16 cellular contexts compared by ENCODE assay signal in the genomic region with DNA sequence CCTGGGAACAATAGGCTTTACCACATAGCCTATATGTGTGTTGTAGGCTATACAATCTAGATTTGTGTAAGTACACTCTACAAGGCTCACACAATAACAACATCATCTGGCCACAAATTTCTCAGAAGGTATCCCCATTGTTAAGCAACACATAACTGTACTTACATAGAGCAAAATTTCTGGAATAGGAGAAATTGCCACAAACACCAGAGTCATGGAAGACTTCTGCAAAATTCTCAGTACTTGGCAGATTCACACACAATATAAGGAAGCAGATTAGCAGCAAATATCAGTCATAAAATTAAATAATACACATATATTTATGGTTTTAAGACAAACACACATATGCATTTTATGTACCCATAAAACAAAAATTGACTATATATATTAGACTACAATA. TPM values are rescaled to one million over a fixed set of nuclear protein-coding genes. Genes with fewer than 3 reads are reported as not detected.
DNase-seq lines count a peak whose midpoint lies in the region; ATAC-seq and TF ChIP-seq lines count a peak whose summit lies in the region.
"Had no signal": no experiment of that assay in that cellular context is flagged by ENCODE, and none has a peak within 500 bp of the region (broad histone marks: within the 10 kb centered on the region; RNA-seq: fewer than 3 reads in every experiment).

No MANE protein-coding gene starts in this region.

- H3K4me3 ChIP-seq in Loucy (ENCODE audit: low read length, poor library complexity, severe bottlenecking) (no peak overlapping the region), WERI-Rb-1 (ENCODE audit: low read depth, low read length) (no peak overlapping the region)
- no peak overlapping the region for H3K4me3 ChIP-seq in naive thymus-derived CD4-positive, alpha-beta T cell (ENCODE audit: low read length)
- H3K4me3 ChIP-seq: SJSA1 had no signal

- peaks cover 68% of the 10 kb centered on the region for H3K4me1 Mint-ChIP-seq in CD14-positive monocyte
- H3K4me1 Mint-ChIP-seq in naive thymus-derived CD4-positive, alpha-beta T cell: peaks cover 36 to 68% (median 58%) of the 10 kb centered on the region in 7 donors
- H3K4me1 Mint-ChIP-seq in CD4-positive, alpha-beta T cell (ENCODE audit: low read depth): peaks cover 67% of the 10 kb centered on the region

- no peak overlapping the region for H3K4me3 Mint-ChIP-seq in CD14-positive monocyte
- no peak overlapping the region for H3K4me3 Mint-ChIP-seq in naive thymus-derived CD4-positive, alpha-beta T cell
- H3K4me3 Mint-ChIP-seq in CD4-positive, alpha-beta T cell: no peak overlapping the region

- no peak overlapping the region for H3K9ac ChIP-seq in Loucy (ENCODE audit: low read depth, low read length, poor library complexity, severe bottlenecking)

- intact Hi-C loops in CD14-positive monocyte (cut with micrococcal nuclease): no loop called here
- intact Hi-C loops in naive thymus-derived CD4-positive, alpha-beta T cell (cut with micrococcal nuclease): no loop called here
- intact Hi-C loops in CD4-positive, alpha-beta T cell (cut with DNase I, micrococcal nuclease): loop anchor here in 1 of 2 experiments (10.0 kb wide), 1 partner anchor 840 kb away; the partner anchor contains the start of gene VPS13A

- no peaks in the 10 kb centered on the region for H3K9me3 Mint-ChIP-seq in CD14-positive monocyte
- H3K9me3 Mint-ChIP-seq in naive thymus-derived CD4-positive, alpha-beta T cell: peaks cover 0 to 11% (median 0%) of the 10 kb centered on the region in 11 donors
- no peaks in the 10 kb centered on the region for H3K9me3 Mint-ChIP-seq in CD4-positive, alpha-beta T cell

- H3K4me1 ChIP-seq in Loucy (ENCODE audit: insufficient read depth, low read length, poor library complexity, severe bottlenecking): peaks cover 77% of the 10 kb centered on the region
- H3K4me1 ChIP-seq in naive thymus-derived CD4-positive, alpha-beta T cell (ENCODE audit: control insufficient read depth in 2 of 2, insufficient read depth in 2 of 2, low read length in 2 of 2): peaks cover 8 to 19% of the 10 kb centered on the region in 2 donors

- peak; percentile 47 for ATAC-seq in naive thymus-derived CD4-positive, alpha-beta T cell
- no peak for ATAC-seq in CD4-positive, alpha-beta T cell (ENCODE audit: poor library complexity)
- ATAC-seq: HCT116 had no signal

- H3K79me2 ChIP-seq in Loucy (ENCODE audit: insufficient read depth, low read length): peaks cover 100% of the 10 kb centered on the region

- peaks cover 1 to 7% of the 10 kb centered on the region in 2 donors for H3K36me3 Mint-ChIP-seq in CD14-positive monocyte
- peaks cover 7 to 19% (median 15%) of the 10 kb centered on the region in 5 donors for H3K36me3 Mint-ChIP-seq in naive thymus-derived CD4-positive, alpha-beta T cell
- peaks cover 9% of the 10 kb centered on the region for H3K36me3 Mint-ChIP-seq in CD4-positive, alpha-beta T cell (ENCODE audit: low read depth)

- no peaks in the 10 kb centered on the region for H3K9me2 ChIP-seq in Loucy (replicated peaks; ENCODE audit: low read depth, low read length)

- no peak overlapping the region for H3K27ac ChIP-seq in naive thymus-derived CD4-positive, alpha-beta T cell (ENCODE audit: low read depth, low read length)
- H3K27ac ChIP-seq in CD4-positive, alpha-beta T cell (ENCODE audit: low read depth, low read length): no peak overlapping the region
- no peak overlapping the region for H3K27ac ChIP-seq in WERI-Rb-1
- H3K27ac ChIP-seq: SJSA1 had no signal

- peaks cover 95% of the 10 kb centered on the region for H4K20me1 ChIP-seq in Loucy (ENCODE audit: insufficient read depth, low read length, poor library complexity, severe bottlenecking)

- POLR2A ChIA-PET in naive thymus-derived CD4-positive, alpha-beta T cell (lab: Charles Lee): no interaction called here
- POLR2A ChIA-PET in CD4-positive, alpha-beta T cell (lab: Charles Lee): interaction anchor here (0.9 kb wide), 1 partner anchor 17 kb away, joined by 3 read pairs; no protein-coding TSS in a partner anchor

- TF ChIP-seq CTCF in CD14-positive monocyte (IDR thresholded peaks at IDR 0.05) (no peak), Loucy (conservative IDR thresholded peaks at IDR 0.05; ENCODE audit: low read length) (no peak), WERI-Rb-1 (IDR thresholded peaks at IDR 0.05; ENCODE audit: low read depth, low read length) (no peak)
- no peak for TF ChIP-seq CTCF in CD4-positive, alpha-beta T cell (IDR thresholded peaks at IDR 0.05)

- no peak overlapping the region for H2AFZ ChIP-seq in Loucy (ENCODE audit: low read length)

- peak overlapping the region; percentile 21 to 84 (median 72) for H3K27ac Mint-ChIP-seq in CD14-positive monocyte
- peak overlapping the region in 1 of 9 donors; percentile 7 for H3K27ac Mint-ChIP-seq in naive thymus-derived CD4-positive, alpha-beta T cell
- no peak overlapping the region for H3K27ac Mint-ChIP-seq in CD4-positive, alpha-beta T cell

- H3K36me3 ChIP-seq in Loucy (ENCODE audit: insufficient read depth, low read length) (0 out of 2 replicates have a peak, but pooled peaks cover 6% of the 10 kb centered on the region), WERI-Rb-1 (no peaks in the 10 kb centered on the region)
- H3K36me3 ChIP-seq in naive thymus-derived CD4-positive, alpha-beta T cell (ENCODE audit: control insufficient read depth in 2 of 3, insufficient read depth in 3 of 3, low read length in 3 of 3): no peaks in the 10 kb centered on the region
- H3K36me3 ChIP-seq: SJSA1 had no signal

- no peaks in the 10 kb centered on the region; the same call in 1 of the 2 replicates for H3F3A ChIP-seq in Loucy (ENCODE audit: low read depth)

- no peaks in the 10 kb centered on the region for H3K27me3 Mint-ChIP-seq in CD14-positive monocyte (ENCODE audit: low read depth in 3 of 3)
- no peaks in the 10 kb centered on the region for H3K27me3 Mint-ChIP-seq in naive thymus-derived CD4-positive, alpha-beta T cell
- no peaks in the 10 kb centered on the region for H3K27me3 Mint-ChIP-seq in CD4-positive, alpha-beta T cell
- H3K27me3 Mint-ChIP-seq: CD4-positive, alpha-beta memory T cell had no signal

- CTCF ChIA-PET in naive thymus-derived CD4-positive, alpha-beta T cell (lab: Charles Lee): no interaction called here
- CTCF ChIA-PET in CD4-positive, alpha-beta T cell (lab: Charles Lee): no interaction called here

- H3K27me3 ChIP-seq in Loucy (ENCODE audit: insufficient read depth, low read length, poor library complexity, severe bottlenecking) (no peaks in the 10 kb centered on the region), WERI-Rb-1 (ENCODE audit: insufficient read depth, low read depth, severe bottlenecking) (no peaks in the 10 kb centered on the region)
- no peaks in the 10 kb centered on the region for H3K27me3 ChIP-seq in naive thymus-derived CD4-positive, alpha-beta T cell (ENCODE audit: control insufficient read depth in 2 of 2, insufficient read depth in 2 of 2, low read length in 2 of 2)
- no peaks in the 10 kb centered on the region for H3K27me3 ChIP-seq in CD4-positive, alpha-beta T cell (ENCODE audit: control insufficient read depth, insufficient read depth, low read length)
- H3K27me3 ChIP-seq: SJSA1 had no signal

- peak overlapping the region; percentile 99 for H3K4me2 ChIP-seq in Loucy (ENCODE audit: low read depth, low read length, poor library complexity, severe bottlenecking)

- DNase-seq in CD14-positive monocyte (ENCODE audit: low spot score) (no peak), amniotic epithelial cell (ENCODE audit: low read depth) (peak; percentile 32), NCI-H510A (lab: John Stamatoyannopoulos, UW) (no peak), WERI-Rb-1 (no peak)
- DNase-seq in naive thymus-derived CD4-positive, alpha-beta T cell: no peak
- DNase-seq in CD4-positive, alpha-beta T cell: no peak
- no peak for DNase-seq in activated CD4-positive, alpha-beta T cell treated with anti-CD3 and anti-CD28 coated beads for 4 hours
- DNase-seq: CD4-positive, alpha-beta memory T cell; DMS79; NCI-H1417 treated with DMSO at 0.1 percent for 48 hours; NCI-H2029; NCI-H2171 treated with DMSO at 0.1 percent for 48 hours; NCI-H524 had no signal

- H3K9me3 ChIP-seq in Loucy (ENCODE audit: insufficient read depth, low read depth, low read length) (no peaks in the 10 kb centered on the region), WERI-Rb-1 (ENCODE audit: severe bottlenecking) (no peaks in the 10 kb centered on the region)
- H3K9me3 ChIP-seq in naive thymus-derived CD4-positive, alpha-beta T cell (ENCODE audit: control insufficient read depth in 2 of 3, low read length in 3 of 3): no peaks in the 10 kb centered on the region
- H3K9me3 ChIP-seq in CD4-positive, alpha-beta T cell (ENCODE audit: control insufficient read depth, low read length): no peaks in the 10 kb centered on the region
- H3K9me3 ChIP-seq: SJSA1 had no signal

RNA-seq across cellular contexts. Expression of gene GNAQ, which starts 16.4 kb away (rescaled TPM):
- polyA plus RNA-seq in CD14-positive monocyte: 1 to 10 TPM; 8.3 to 9.6 TPM
- total RNA-seq in naive thymus-derived CD4-positive, alpha-beta T cell: 10 to 100 TPM; 37.7 to 60.6 (median 47.7) TPM
- polyA plus RNA-seq in naive thymus-derived CD4-positive, alpha-beta T cell: 10 to 100 TPM in 1 of 2 donors, 1 to 10 TPM in 1; 7.2 to 11.4 TPM
- 10 to 100 TPM; 55.5 to 55.9 TPM for total RNA-seq in CD4-positive, alpha-beta T cell
